Comparison of ENCODE assay signal across 18 cellular contexts in the genomic region with DNA sequence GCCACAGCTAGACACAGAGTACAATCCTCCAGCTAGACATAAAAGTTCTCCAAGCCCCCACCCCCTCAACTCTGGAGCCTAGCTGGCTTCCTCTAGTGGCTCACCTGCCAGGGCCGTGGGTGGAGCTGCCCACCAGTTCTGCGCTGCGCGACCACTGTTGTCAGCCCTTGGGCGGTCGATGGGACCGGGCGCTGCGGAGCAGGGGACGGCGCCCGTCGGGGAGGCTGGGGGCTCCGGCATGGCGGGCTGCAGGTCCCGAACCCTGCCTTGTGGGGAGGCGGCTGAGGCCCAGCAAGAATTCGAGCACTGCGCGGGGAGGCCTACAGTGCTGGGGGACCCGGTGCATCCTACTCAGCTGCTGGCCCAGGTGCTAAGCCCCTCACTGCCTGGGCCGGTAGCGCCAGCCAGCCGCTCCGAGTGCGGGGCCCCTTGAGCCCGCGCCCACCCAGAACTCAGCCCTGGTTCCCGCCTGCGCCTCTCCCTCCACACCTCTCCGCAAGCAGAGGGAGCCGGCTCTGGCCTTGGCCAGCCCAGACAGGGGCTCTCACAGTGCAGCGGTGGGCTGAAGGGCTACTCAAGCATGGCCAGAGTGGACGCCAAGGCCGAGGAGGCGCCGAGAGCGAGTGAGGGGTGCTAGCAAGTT. TPM values are rescaled to one million over a fixed set of nuclear protein-coding genes. Genes with fewer than 3 reads are reported as not detected.
"Had no signal": no experiment of that assay in that cellular context is flagged by ENCODE, and none has a peak within 500 bp of the region (broad histone marks: within the 10 kb centered on the region; RNA-seq: fewer than 3 reads in every experiment).

No MANE protein-coding gene starts in this region.

- DNase-seq: effector CD4-positive, alpha-beta T cell; endodermal cell; foreskin keratinocyte; immature natural killer cell; left cardiac atrium; left ventricle myocardium superior; mammary epithelial cell; natural killer cell; ovary; sigmoid colon; stimulated activated CD4-positive, alpha-beta T cell treated with anti-CD3 and anti-CD28 coated beads, Interleukin-12 subunit alpha, Interleukin-12 subunit beta, amount 100 ng/mL, for 4 hours; stimulated activated naive CD4-positive, alpha-beta T cell treated with Interleukin-2 at 50 U/mL for 16 hours had no signal

- H3K4me3 ChIP-seq: coronary artery, ovary, right atrium auricular region, sigmoid colon, skin epidermis, tibial nerve had no signal

- H3K4me1 ChIP-seq: foreskin keratinocyte, right atrium auricular region, sigmoid colon, tibial nerve had no signal

- H3K4me3 Mint-ChIP-seq: endodermal cell, immature natural killer cell, mesothelial cell of epicardium, natural killer cell, neural crest cell had no signal

- H3K4me1 Mint-ChIP-seq: immature natural killer cell, mesothelial cell of epicardium, natural killer cell, neural crest cell had no signal

- H3K9me3 ChIP-seq: ovary, right atrium auricular region, sigmoid colon had no signal

- H3K27me3 ChIP-seq: foreskin keratinocyte, ovary, right atrium auricular region, sigmoid colon, tibial nerve had no signal

- H3K27ac Mint-ChIP-seq: endodermal cell, immature natural killer cell, mesothelial cell of epicardium, natural killer cell had no signal

- H3K36me3 ChIP-seq: ovary, right atrium auricular region, sigmoid colon, tibial nerve had no signal

- H3K27ac ChIP-seq: coronary artery, foreskin keratinocyte, ovary, right atrium auricular region, sigmoid colon, skin epidermis, tibial nerve had no signal

- ATAC-seq: foreskin keratinocyte, left cardiac atrium, left ventricle myocardium superior, natural killer cell had no signal

RNA-seq across cellular contexts. Expression of a gene that starts 51.0 kb away (rescaled TPM):
- total RNA-seq: foreskin keratinocyte had no signal
- polyA plus RNA-seq: foreskin keratinocyte had no signal
